Comparison of ENCODE assay signal across 8 cellular contexts in genomic region chr2:98601532-98602132, GRCh38. TPM values are rescaled to one million over a fixed set of nuclear protein-coding genes. Genes with fewer than 3 reads are reported as not detected.
DNase-seq lines count a peak whose midpoint lies in the region; ATAC-seq and TF ChIP-seq lines count a peak whose summit lies in the region.

No MANE protein-coding gene starts in this region.

- H3K9me3 ChIP-seq in neural cell (ENCODE audit: low read length): no peaks in the 10 kb centered on the region

- ATAC-seq in HG03280 (IDR thresholded peaks at IDR 0.05; ENCODE audit: unreplicated experiment): peak; percentile 79
- ATAC-seq in HG02623 (IDR thresholded peaks at IDR 0.05; ENCODE audit: unreplicated experiment): no peak

- TF ChIP-seq EP300 in neural cell (conservative IDR thresholded peaks at IDR 0.05; ENCODE audit: poor library complexity, severe bottlenecking): no peak

- peaks cover 2% of the 10 kb centered on the region for H3K27me3 Mint-ChIP-seq in endothelial cell (ENCODE audit: unreplicated experiment)

- no peak overlapping the region for H3K9ac ChIP-seq in neural cell (ENCODE audit: low read length)

- H3K4me3 Mint-ChIP-seq in endothelial cell (ENCODE audit: unreplicated experiment): no peak overlapping the region

- H3K36me3 ChIP-seq in neural cell (ENCODE audit: insufficient read depth, low read length): peaks cover 3% of the 10 kb centered on the region

- H3K4me3 ChIP-seq in AG09309 (ENCODE audit: control insufficient read depth, low read depth, low read length) (no peak overlapping the region), neural cell (ENCODE audit: low read length) (no peak overlapping the region)

- no peak overlapping the region for H3K27ac Mint-ChIP-seq in endothelial cell (ENCODE audit: unreplicated experiment)

- no peaks in the 10 kb centered on the region for H3F3A ChIP-seq in neural cell (ENCODE audit: insufficient read depth, low read length, poor library complexity, severe bottlenecking)

- H2AFZ ChIP-seq in neural cell (ENCODE audit: low read depth, low read length): no peak overlapping the region

- H3K9me2 ChIP-seq in neural cell (ENCODE audit: insufficient read depth, low read length): no peaks in the 10 kb centered on the region

- DNase-seq in AG09309 (ENCODE audit: low read depth) (no peak), RKO (ENCODE audit: low spot score) (peak; percentile 68), endothelial cell (ENCODE audit: low spot score) (peak; percentile 46), NCI-H446 (lab: John Stamatoyannopoulos, UW) (no peak)

- no peak overlapping the region for H3K27ac ChIP-seq in neural cell (ENCODE audit: low read length)

- peaks cover 1% of the 10 kb centered on the region for H3K4me1 Mint-ChIP-seq in endothelial cell (ENCODE audit: unreplicated experiment)

- H3K4me2 ChIP-seq in neural cell (ENCODE audit: low read length): no peak overlapping the region

- H4K20me1 ChIP-seq in neural cell (ENCODE audit: insufficient read depth): no peaks in the 10 kb centered on the region

- peaks cover 13% of the 10 kb centered on the region for H3K79me2 ChIP-seq in neural cell (replicated peaks; ENCODE audit: insufficient read depth, low read length)

- no peaks in the 10 kb centered on the region for H3K36me3 Mint-ChIP-seq in endothelial cell (ENCODE audit: low read depth, unreplicated experiment)

- peak; percentile 65 for TF ChIP-seq CTCF in AG09309 (IDR thresholded peaks at IDR 0.05; ENCODE audit: control insufficient read depth, insufficient read depth, low read depth, low read length, missing control alignments)
- peak; percentile 85 for TF ChIP-seq CTCF in GM12873 (IDR thresholded peaks at IDR 0.05; ENCODE audit: insufficient read depth, low read depth, low read length, missing control alignments)
- TF ChIP-seq CTCF in endothelial cell (IDR thresholded peaks at IDR 0.05; ENCODE audit: unreplicated experiment): peak; percentile 53
- peak; percentile 72 for TF ChIP-seq CTCF in neural cell (IDR thresholded peaks at IDR 0.05; ENCODE audit: poor library complexity, severe bottlenecking)

- H3K9me3 Mint-ChIP-seq in endothelial cell (ENCODE audit: unreplicated experiment): no peaks in the 10 kb centered on the region

- H3K27me3 ChIP-seq in neural cell (ENCODE audit: insufficient read depth, low read depth, low read length): no peaks in the 10 kb centered on the region

- TF ChIP-seq RAD21 in neural cell (conservative IDR thresholded peaks at IDR 0.05): peak; percentile 70

TF ChIP-seq in neural cell, 6 proteins besides CTCF, POLR2A, EP300 and RAD21:
- TF ChIP-seq SMC3 (conservative IDR thresholded peaks at IDR 0.05; ENCODE audit: poor library complexity) (peak; percentile 78), REST (IDR thresholded peaks at IDR 0.05; ENCODE audit: borderline replicate concordance) (no peak)

RNA-seq across cellular contexts. Expression of gene COA5, which starts 6.7 kb away (rescaled TPM):
- total RNA-seq in endothelial cell (ENCODE audit: unreplicated experiment): 21.6 TPM
- 160 and 165 TPM in 2 replicates for polyA plus RNA-seq in neural cell
- polyA minus RNA-seq in neural cell: 62.8 and 74.9 TPM in 2 replicates

RNA-seq across cellular contexts. Expression of gene UNC50, which starts 6.8 kb away (rescaled TPM):
- total RNA-seq in endothelial cell (ENCODE audit: unreplicated experiment): 33.0 TPM
- polyA plus RNA-seq in neural cell: 111 and 123 TPM in 2 replicates
- polyA minus RNA-seq in neural cell: 49.9 and 64.0 TPM in 2 replicates

Comparison
In these comparisons a context has a peak if more than half of its experiments do, and no peak if none do; other contexts are left out.
1. DNase-seq: peak in RKO (single experiment) and endothelial cell (single experiment); none in AG09309 (single experiment) and NCI-H446 (0 of 2).
2. Peak in every context shown above with its lines, with median percentiles within 50 percentile points of each other: CTCF ChIP-seq.